ENCODE assay signal across 12 cellular contexts in genomic region chr11:40647290-40647689, GRCh38.
"Had no signal": no experiment of that assay in that cellular context is flagged by ENCODE, and none has a peak within 500 bp of the region (broad histone marks: within the 10 kb centered on the region; RNA-seq: fewer than 3 reads in every experiment).

No MANE protein-coding gene starts in this region.

- H3K4me3 Mint-ChIP-seq: activated B cell treated with CpG ODN at 0.5 μM for 24 hours; activated CD4-positive, alpha-beta T cell treated with anti-CD3 and anti-CD28 coated beads, Interleukin-2, amount 10 ng/mL, durations not matched to agents 7 days and 5 days; activated naive CD4-positive, alpha-beta T cell treated with anti-CD3 and anti-CD28 coated beads, Interleukin-2, amount 10 ng/mL, durations not matched to agents 7 days and 5 days had no signal

- H3K36me3 Mint-ChIP-seq: activated naive CD4-positive, alpha-beta T cell treated with anti-CD3 and anti-CD28 coated beads, Interleukin-2, amount 10 ng/mL, durations not matched to agents 7 days and 5 days had no signal

- DNase-seq: activated B cell treated with CpG ODN at 0.5 μM for 24 hours; activated CD4-positive, alpha-beta T cell treated with anti-CD3 and anti-CD28 coated beads, Interleukin-2, amount 10 ng/mL, durations not matched to agents 7 days and 5 days; activated CD8-positive, alpha-beta memory T cell treated with anti-CD3 and anti-CD28 coated beads for 24 hours; activated naive CD4-positive, alpha-beta T cell treated with anti-CD3 and anti-CD28 coated beads, Interleukin-2, amount 10 ng/mL, durations not matched to agents 7 days and 5 days; caudate nucleus; effector memory CD4-positive, alpha-beta T cell; left ventricle myocardium superior; mesendoderm; stimulated activated CD4-positive, alpha-beta T cell treated with anti-CD3 and anti-CD28 coated beads, Interleukin-12 subunit alpha, Interleukin-12 subunit beta, amount 100 ng/mL, for 4 hours; stimulated activated naive CD4-positive, alpha-beta T cell; trophoblast cell had no signal

- H3K4me1 Mint-ChIP-seq: activated B cell treated with CpG ODN at 0.5 μM for 24 hours; activated CD4-positive, alpha-beta T cell treated with anti-CD3 and anti-CD28 coated beads, Interleukin-2, amount 10 ng/mL, durations not matched to agents 7 days and 5 days; activated naive CD4-positive, alpha-beta T cell treated with anti-CD3 and anti-CD28 coated beads, Interleukin-2, amount 10 ng/mL, durations not matched to agents 7 days and 5 days had no signal

- ATAC-seq: left ventricle myocardium superior had no signal

- H3K27me3 Mint-ChIP-seq: activated B cell treated with CpG ODN at 0.5 μM for 24 hours; activated CD4-positive, alpha-beta T cell treated with anti-CD3 and anti-CD28 coated beads, Interleukin-2, amount 10 ng/mL, durations not matched to agents 7 days and 5 days; activated naive CD4-positive, alpha-beta T cell treated with anti-CD3 and anti-CD28 coated beads, Interleukin-2, amount 10 ng/mL, durations not matched to agents 7 days and 5 days had no signal

- H3K27ac Mint-ChIP-seq: activated B cell treated with CpG ODN at 0.5 μM for 24 hours; activated CD4-positive, alpha-beta T cell treated with anti-CD3 and anti-CD28 coated beads, Interleukin-2, amount 10 ng/mL, durations not matched to agents 7 days and 5 days; activated naive CD4-positive, alpha-beta T cell treated with anti-CD3 and anti-CD28 coated beads, Interleukin-2, amount 10 ng/mL, durations not matched to agents 7 days and 5 days; activated T-helper 2 cell treated with anti-CD3 and anti-CD28 coated beads, Interferon-gamma antibody, Interleukin-2, Interleukin-4, amounts not matched to agents 10 μg/mL and 5 μg/mL and 100 μg/mL, durations not matched to agents 14 hours and 24 hours and 36 hours had no signal
